8 cellular contexts compared by ENCODE assay signal in genomic region chr1:35452086-35452485, GRCh38.
DNase-seq lines count a peak whose midpoint lies in the region; ATAC-seq and TF ChIP-seq lines count a peak whose summit lies in the region.

No MANE protein-coding gene starts in this region.

- peak overlapping the region; percentile 85 for H3K27ac ChIP-seq in RWPE1
- H3K27ac ChIP-seq in sigmoid colon, result peak overlapping the region; percentile 52 to 69 (median 58)

- no peaks in the 10 kb centered on the region for H3K9me3 Mint-ChIP-seq in activated T-helper 2 cell treated with anti-CD3 and anti-CD28 coated beads, Interferon-gamma antibody, Interleukin-2, Interleukin-4, amounts not matched to agents 10 μg/mL and 5 μg/mL and 100 μg/mL, durations not matched to agents 14 hours and 24 hours and 36 hours

- DNase-seq in GM03348 (ENCODE audit: low spot score) (peak; percentile 58), RWPE1 (ENCODE audit: low spot score) (peak; percentile 22), fibroblast of villous mesenchyme (ENCODE audit: low read depth) (peak; percentile 92), sigmoid colon (peak; percentile 83), GM13977 (ENCODE audit: low spot score) (no peak)
- DNase-seq in activated T-helper 2 cell treated with anti-CD3 and anti-CD28 coated beads, Interferon-gamma antibody, Interleukin-2, Interleukin-4, amounts not matched to agents 10 μg/mL and 5 μg/mL and 100 μg/mL, durations not matched to agents 14 hours and 24 hours and 36 hours (ENCODE audit: low spot score), result no peak

- intact Hi-C loops in sigmoid colon (cut with DNase I), result loop anchor here (5.0 kb wide), 1 partner anchor 265 kb away; the partner anchor contains the start of gene C1orf216
- intact Hi-C loops in activated T-helper 2 cell treated with anti-CD3 and anti-CD28 coated beads, Interferon-gamma antibody, Interleukin-2, Interleukin-4, amounts not matched to agents 10 μg/mL and 5 μg/mL and 100 μg/mL, durations not matched to agents 14 hours and 24 hours and 36 hours (cut with micrococcal nuclease), result loop anchor here (5.0 to 10.0 kb wide), 2 partner anchors 263 to 320 kb away; partner anchors contain the start of gene C1orf216

- no peaks in the 10 kb centered on the region for H3K9me3 ChIP-seq in sigmoid colon

- WGBS in sigmoid colon, 2 donors, result 47 to 75% methylated on average over 1 of the region's 1 CpG

- peaks cover 0 to 38% (median 28%) of the 10 kb centered on the region in 4 donors for H3K4me1 ChIP-seq in sigmoid colon

- peaks cover 19% of the 10 kb centered on the region for H3K4me1 Mint-ChIP-seq in activated T-helper 2 cell treated with anti-CD3 and anti-CD28 coated beads, Interferon-gamma antibody, Interleukin-2, Interleukin-4, amounts not matched to agents 10 μg/mL and 5 μg/mL and 100 μg/mL, durations not matched to agents 14 hours and 24 hours and 36 hours (ENCODE audit: low read depth)

- H3K4me3 Mint-ChIP-seq in activated T-helper 2 cell treated with anti-CD3 and anti-CD28 coated beads, Interferon-gamma antibody, Interleukin-2, Interleukin-4, amounts not matched to agents 10 μg/mL and 5 μg/mL and 100 μg/mL, durations not matched to agents 14 hours and 24 hours and 36 hours (ENCODE audit: low read depth), result no peak overlapping the region

- TF ChIP-seq POLR2A in sigmoid colon (IDR thresholded peaks at IDR 0.05), result no peak

- no peak overlapping the region for H3K27ac Mint-ChIP-seq in activated T-helper 2 cell treated with anti-CD3 and anti-CD28 coated beads, Interferon-gamma antibody, Interleukin-2, Interleukin-4, amounts not matched to agents 10 μg/mL and 5 μg/mL and 100 μg/mL, durations not matched to agents 14 hours and 24 hours and 36 hours

- POLR2A ChIA-PET in RWPE1 (lab: Yijun Ruan, JAX; ENCODE audit: low non-redundant PET), result interaction anchor here (1.9 kb wide), 1 partner anchor 105 kb away, joined by 8 read pairs; the partner anchor contains the start of gene KIAA0319L

- H3K36me3 ChIP-seq in sigmoid colon, result peaks cover 0 to 57% (median 27%) of the 10 kb centered on the region in 4 donors

- no peaks in the 10 kb centered on the region for H3K27me3 ChIP-seq in sigmoid colon

- ATAC-seq in esophagus mucosa (no peak), HG03457 (IDR thresholded peaks at IDR 0.05; ENCODE audit: unreplicated experiment) (no peak)

- H3K36me3 Mint-ChIP-seq in activated T-helper 2 cell treated with anti-CD3 and anti-CD28 coated beads, Interferon-gamma antibody, Interleukin-2, Interleukin-4, amounts not matched to agents 10 μg/mL and 5 μg/mL and 100 μg/mL, durations not matched to agents 14 hours and 24 hours and 36 hours (ENCODE audit: low read depth), result peaks cover 44% of the 10 kb centered on the region

- H3K4me3 ChIP-seq in fibroblast of villous mesenchyme (ENCODE audit: low read depth, low read length) (no peak overlapping the region), sigmoid colon (no peak overlapping the region)

- CTCF ChIA-PET in RWPE1 (lab: Yijun Ruan, JAX), result interaction anchor here (0.6 to 1.8 kb wide), 10 partner anchors 14 to 119 kb away, joined by 3 to 7 read pairs (median 4); partner anchors contain the start of gene KIAA0319L

- in situ Hi-C loops in GM13977 (cut with MboI; ENCODE audit: low pct_unique_long_range_greater_than_20kb, low sequenced_read_pairs, unreplicated experiment), result loop anchor here (10.0 kb wide), 1 partner anchor 273 kb away; no protein-coding TSS in a partner anchor

- TF ChIP-seq EP300 in sigmoid colon (IDR thresholded peaks at IDR 0.05), result no peak

- TF ChIP-seq CTCF in RWPE1 (conservative IDR thresholded peaks at IDR 0.05; ENCODE audit: low read depth), result peak; percentile 26; the same call in 1 of the 2 replicates
- TF ChIP-seq CTCF in fibroblast of villous mesenchyme (IDR thresholded peaks at IDR 0.05; ENCODE audit: insufficient read depth, low read depth, low read length), result peak; percentile 17
- TF ChIP-seq CTCF in sigmoid colon (IDR thresholded peaks at IDR 0.05), result peak in 1 of 4 experiments; percentile 9
- TF ChIP-seq CTCF in GM13977 (IDR thresholded peaks at IDR 0.05; ENCODE audit: extremely low read depth, insufficient read depth, missing control alignments), result no peak

- no peaks in the 10 kb centered on the region for H3K27me3 Mint-ChIP-seq in activated T-helper 2 cell treated with anti-CD3 and anti-CD28 coated beads, Interferon-gamma antibody, Interleukin-2, Interleukin-4, amounts not matched to agents 10 μg/mL and 5 μg/mL and 100 μg/mL, durations not matched to agents 14 hours and 24 hours and 36 hours (ENCODE audit: low read depth)

Comparison
In these comparisons a context has a peak if more than half of its experiments do, and no peak if none do; other contexts are left out.
1. DNase-seq: peak in GM03348 (single experiment), RWPE1 (single experiment), fibroblast of villous mesenchyme (single experiment) and sigmoid colon (single experiment); none in GM13977 (single experiment) and activated T-helper 2 cell treated with anti-CD3 and anti-CD28 coated beads, Interferon-gamma antibody, Interleukin-2, Interleukin-4, amounts not matched to agents 10 μg/mL and 5 μg/mL and 100 μg/mL, durations not matched to agents 14 hours and 24 hours and 36 hours (single experiment).